In the genomic region with DNA sequence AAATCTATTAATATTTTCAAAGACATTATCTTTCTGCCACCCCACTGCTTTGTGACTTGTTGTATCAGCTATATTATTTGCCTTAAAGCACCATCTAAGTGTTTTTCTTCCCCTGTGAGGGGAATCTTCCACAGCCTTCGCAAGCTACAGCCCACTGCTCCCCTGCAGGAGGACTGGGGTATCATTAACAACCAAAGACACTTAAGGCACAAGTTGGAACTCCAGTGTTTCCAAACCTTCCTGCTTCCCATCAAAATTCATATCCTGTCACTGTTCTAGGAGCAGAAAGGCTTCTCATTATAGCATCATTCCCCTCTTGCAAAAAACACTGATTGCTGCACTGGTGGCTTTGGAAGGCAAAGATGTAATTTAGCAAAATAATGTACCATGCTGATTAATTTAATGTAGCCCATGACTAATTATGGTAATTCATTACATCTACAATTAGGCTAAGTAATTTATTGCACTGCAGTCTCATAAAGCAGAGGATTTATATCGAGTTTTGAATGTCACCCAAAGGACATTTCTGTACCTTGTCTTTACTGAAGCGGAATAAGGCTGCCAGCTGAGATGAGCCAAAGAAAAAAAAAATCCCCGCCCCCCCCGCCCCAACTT, we compare ENCODE assay signal across 1 cellular context.
TF ChIP-seq lines count a peak whose summit lies in the region.

No MANE protein-coding gene starts in this region.

TF ChIP-seq in GM23338, 12 proteins besides CTCF, POLR2A, EP300 and RAD21 (continued from another document):
- TF ChIP-seq, protein P1, sequence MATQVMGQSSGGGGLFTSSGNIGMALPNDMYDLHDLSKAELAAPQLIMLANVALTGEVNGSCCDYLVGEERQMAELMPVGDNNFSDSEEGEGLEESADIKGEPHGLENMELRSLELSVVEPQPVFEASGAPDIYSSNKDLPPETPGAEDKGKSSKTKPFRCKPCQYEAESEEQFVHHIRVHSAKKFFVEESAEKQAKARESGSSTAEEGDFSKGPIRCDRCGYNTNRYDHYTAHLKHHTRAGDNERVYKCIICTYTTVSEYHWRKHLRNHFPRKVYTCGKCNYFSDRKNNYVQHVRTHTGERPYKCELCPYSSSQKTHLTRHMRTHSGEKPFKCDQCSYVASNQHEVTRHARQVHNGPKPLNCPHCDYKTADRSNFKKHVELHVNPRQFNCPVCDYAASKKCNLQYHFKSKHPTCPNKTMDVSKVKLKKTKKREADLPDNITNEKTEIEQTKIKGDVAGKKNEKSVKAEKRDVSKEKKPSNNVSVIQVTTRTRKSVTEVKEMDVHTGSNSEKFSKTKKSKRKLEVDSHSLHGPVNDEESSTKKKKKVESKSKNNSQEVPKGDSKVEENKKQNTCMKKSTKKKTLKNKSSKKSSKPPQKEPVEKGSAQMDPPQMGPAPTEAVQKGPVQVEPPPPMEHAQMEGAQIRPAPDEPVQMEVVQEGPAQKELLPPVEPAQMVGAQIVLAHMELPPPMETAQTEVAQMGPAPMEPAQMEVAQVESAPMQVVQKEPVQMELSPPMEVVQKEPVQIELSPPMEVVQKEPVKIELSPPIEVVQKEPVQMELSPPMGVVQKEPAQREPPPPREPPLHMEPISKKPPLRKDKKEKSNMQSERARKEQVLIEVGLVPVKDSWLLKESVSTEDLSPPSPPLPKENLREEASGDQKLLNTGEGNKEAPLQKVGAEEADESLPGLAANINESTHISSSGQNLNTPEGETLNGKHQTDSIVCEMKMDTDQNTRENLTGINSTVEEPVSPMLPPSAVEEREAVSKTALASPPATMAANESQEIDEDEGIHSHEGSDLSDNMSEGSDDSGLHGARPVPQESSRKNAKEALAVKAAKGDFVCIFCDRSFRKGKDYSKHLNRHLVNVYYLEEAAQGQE (IDR thresholded peaks at IDR 0.05; ENCODE audit: unreplicated experiment) = no peak
- TF ChIP-seq STAT1 (IDR thresholded peaks at IDR 0.05; ENCODE audit: unreplicated experiment) (no peak), ZNF331 (CRISPR knock-in tag; IDR thresholded peaks at IDR 0.05; ENCODE audit: low read depth) (no peak), CREB1 (CRISPR knock-in tag; IDR thresholded peaks at IDR 0.05; ENCODE audit: low read depth) (no peak), POLR2AphosphoS5 (IDR thresholded peaks at IDR 0.05; ENCODE audit: low read depth) (no peak), JUNB (IDR thresholded peaks at IDR 0.05; ENCODE audit: unreplicated experiment) (no peak), NANOG (IDR thresholded peaks at IDR 0.05; ENCODE audit: borderline replicate concordance) (no peak), ZNF114 (CRISPR knock-in tag; IDR thresholded peaks at IDR 0.05) (no peak), EZH2phosphoT487 (IDR thresholded peaks at IDR 0.05; ENCODE audit: unreplicated experiment) (no peak), EZH2 (IDR thresholded peaks at IDR 0.05; ENCODE audit: low read depth, unreplicated experiment) (no peak)
- TF ChIP-seq, protein P2, sequence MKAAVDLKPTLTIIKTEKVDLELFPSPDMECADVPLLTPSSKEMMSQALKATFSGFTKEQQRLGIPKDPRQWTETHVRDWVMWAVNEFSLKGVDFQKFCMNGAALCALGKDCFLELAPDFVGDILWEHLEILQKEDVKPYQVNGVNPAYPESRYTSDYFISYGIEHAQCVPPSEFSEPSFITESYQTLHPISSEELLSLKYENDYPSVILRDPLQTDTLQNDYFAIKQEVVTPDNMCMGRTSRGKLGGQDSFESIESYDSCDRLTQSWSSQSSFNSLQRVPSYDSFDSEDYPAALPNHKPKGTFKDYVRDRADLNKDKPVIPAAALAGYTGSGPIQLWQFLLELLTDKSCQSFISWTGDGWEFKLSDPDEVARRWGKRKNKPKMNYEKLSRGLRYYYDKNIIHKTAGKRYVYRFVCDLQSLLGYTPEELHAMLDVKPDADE (IDR thresholded peaks at IDR 0.05) = no peak
